In genomic region chr14:75539562-75540478, GRCh38 we compare ENCODE assay signal across 8 cellular contexts. TPM values are rescaled to one million over a fixed set of nuclear protein-coding genes. Genes with fewer than 3 reads are reported as not detected.
DNase-seq lines count a peak whose midpoint lies in the region; ATAC-seq and TF ChIP-seq lines count a peak whose summit lies in the region.
"Had no signal": no experiment of that assay in that cellular context is flagged by ENCODE, and none has a peak within 500 bp of the region (broad histone marks: within the 10 kb centered on the region; RNA-seq: fewer than 3 reads in every experiment).

No MANE protein-coding gene starts in this region.

- ATAC-seq in GM19328 (IDR thresholded peaks at IDR 0.05; ENCODE audit: unreplicated experiment): peak; percentile 48
- ATAC-seq in HG03045 (IDR thresholded peaks at IDR 0.05; ENCODE audit: unreplicated experiment): peak; percentile 39
- ATAC-seq in stimulated activated effector memory CD8-positive, alpha-beta T cell treated with anti-CD3 and anti-CD28 coated beads, Interleukin-12 subunit alpha, Interleukin-12 subunit beta, amount 100 ng/mL, for 72 hours: peak; percentile 58

- no peaks in the 10 kb centered on the region for H3K9me2 ChIP-seq in MM.1S (replicated peaks; ENCODE audit: insufficient read depth, low read length)

- H3K36me3 Mint-ChIP-seq in stimulated activated effector memory CD8-positive, alpha-beta T cell treated with anti-CD3 and anti-CD28 coated beads, Interleukin-12 subunit alpha, Interleukin-12 subunit beta, amount 100 ng/mL, for 72 hours: peaks cover 100% of the 10 kb centered on the region

- TF ChIP-seq CTCF in MM.1S (IDR thresholded peaks at IDR 0.05; ENCODE audit: low read length): no peak
- no peak for TF ChIP-seq CTCF in prostate gland (IDR thresholded peaks at IDR 0.05)

- 82% methylated on average over 17 of the region's 17 CpGs for WGBS in prostate gland

- H2AFZ ChIP-seq in MM.1S (ENCODE audit: low read length): no peak overlapping the region

- H3K27me3 ChIP-seq in MM.1S (replicated peaks; ENCODE audit: insufficient read depth, low read length) (no peaks in the 10 kb centered on the region), prostate gland (replicated peaks; ENCODE audit: insufficient read depth) (no peaks in the 10 kb centered on the region)

- TF ChIP-seq POLR2A in prostate gland (IDR thresholded peaks at IDR 0.05): no peak

- H3K9me3 Mint-ChIP-seq in stimulated activated effector memory CD8-positive, alpha-beta T cell treated with anti-CD3 and anti-CD28 coated beads, Interleukin-12 subunit alpha, Interleukin-12 subunit beta, amount 100 ng/mL, for 72 hours: no peaks in the 10 kb centered on the region

- H3F3A ChIP-seq in MM.1S (ENCODE audit: insufficient read depth, low read length): no peaks in the 10 kb centered on the region

- peak; percentile 67 to 69 for DNase-seq in activated T-cell treated with anti-CD3 and anti-CD28 coated beads, Interleukin-2, amount 50 U/mL, for 48 hours
- DNase-seq in stimulated activated effector memory CD8-positive, alpha-beta T cell treated with anti-CD3 and anti-CD28 coated beads, Interleukin-12 subunit alpha, Interleukin-12 subunit beta, amount 100 ng/mL, for 72 hours (ENCODE audit: low spot score in 2 of 2): no peak
- DNase-seq in MM.1S (no peak), prostate gland (ENCODE audit: low spot score) (no peak), NCI-H1694 (lab: John Stamatoyannopoulos, UW) (no peak)
- DNase-seq: Right ventricle myocardium superior had no signal

- H3K4me1 ChIP-seq in MM.1S (ENCODE audit: low read length): no peaks in the 10 kb centered on the region
- H3K4me1 ChIP-seq in prostate gland (replicated peaks): peaks cover 18% of the 10 kb centered on the region

- H3K4me3 ChIP-seq in MM.1S (ENCODE audit: low read length) (no peak overlapping the region), prostate gland (no peak overlapping the region)

- H3K36me3 ChIP-seq in MM.1S (replicated peaks; ENCODE audit: insufficient read depth, low read length) (no peaks in the 10 kb centered on the region), prostate gland (no peaks in the 10 kb centered on the region)

- H3K79me2 ChIP-seq in MM.1S (ENCODE audit: low read length): no peaks in the 10 kb centered on the region

- no peak overlapping the region for H3K9ac ChIP-seq in MM.1S (ENCODE audit: low read length)

- H3K9me3 ChIP-seq in MM.1S (replicated peaks; ENCODE audit: insufficient read depth, low read length) (no peaks in the 10 kb centered on the region), prostate gland (no peaks in the 10 kb centered on the region)

- intact Hi-C loops in prostate gland (cut with DNase I): no loop called here

- H3K27ac Mint-ChIP-seq in stimulated activated effector memory CD8-positive, alpha-beta T cell treated with anti-CD3 and anti-CD28 coated beads, Interleukin-12 subunit alpha, Interleukin-12 subunit beta, amount 100 ng/mL, for 72 hours: peak overlapping the region; percentile 97

- peaks cover 69% of the 10 kb centered on the region for H3K4me1 Mint-ChIP-seq in stimulated activated effector memory CD8-positive, alpha-beta T cell treated with anti-CD3 and anti-CD28 coated beads, Interleukin-12 subunit alpha, Interleukin-12 subunit beta, amount 100 ng/mL, for 72 hours

- no peaks in the 10 kb centered on the region for H4K20me1 ChIP-seq in MM.1S (ENCODE audit: insufficient read depth, low read length)

- H3K4me2 ChIP-seq in MM.1S (ENCODE audit: low read depth, low read length): no peak overlapping the region

- peak overlapping the region; percentile 79 for H3K4me3 Mint-ChIP-seq in stimulated activated effector memory CD8-positive, alpha-beta T cell treated with anti-CD3 and anti-CD28 coated beads, Interleukin-12 subunit alpha, Interleukin-12 subunit beta, amount 100 ng/mL, for 72 hours

- H3K27ac ChIP-seq in MM.1S (ENCODE audit: low read length) (no peak overlapping the region), prostate gland (no peak overlapping the region)

RNA-seq across cellular contexts. Expression of gene BATF, which starts 17.6 kb away (rescaled TPM):
- total RNA-seq in prostate gland: 10 to 100 TPM in 1 of 2 donors, 1 to 10 TPM in 1; 3.1 to 11.8 TPM

RNA-seq across cellular contexts. Expression of gene FLVCR2, which starts 38.6 kb away (rescaled TPM):
- 10 to 100 TPM in 1 of 2 donors, 1 to 10 TPM in 1; 3.1 to 22.2 TPM for total RNA-seq in prostate gland

Comparison
In these comparisons a context has a peak if more than half of its experiments do, and no peak if none do; other contexts are left out.
1. DNase-seq: peak in activated T-cell treated with anti-CD3 and anti-CD28 coated beads, Interleukin-2, amount 50 U/mL, for 48 hours (2 of 2); none in stimulated activated effector memory CD8-positive, alpha-beta T cell treated with anti-CD3 and anti-CD28 coated beads, Interleukin-12 subunit alpha, Interleukin-12 subunit beta, amount 100 ng/mL, for 72 hours (0 of 2), MM.1S (single experiment), prostate gland (single experiment) and NCI-H1694 (single experiment).
2. Peak in every context shown above with its lines, with median percentiles within 50 percentile points of each other: ATAC-seq.